8 cellular contexts compared by ENCODE assay signal in the genomic region with DNA sequence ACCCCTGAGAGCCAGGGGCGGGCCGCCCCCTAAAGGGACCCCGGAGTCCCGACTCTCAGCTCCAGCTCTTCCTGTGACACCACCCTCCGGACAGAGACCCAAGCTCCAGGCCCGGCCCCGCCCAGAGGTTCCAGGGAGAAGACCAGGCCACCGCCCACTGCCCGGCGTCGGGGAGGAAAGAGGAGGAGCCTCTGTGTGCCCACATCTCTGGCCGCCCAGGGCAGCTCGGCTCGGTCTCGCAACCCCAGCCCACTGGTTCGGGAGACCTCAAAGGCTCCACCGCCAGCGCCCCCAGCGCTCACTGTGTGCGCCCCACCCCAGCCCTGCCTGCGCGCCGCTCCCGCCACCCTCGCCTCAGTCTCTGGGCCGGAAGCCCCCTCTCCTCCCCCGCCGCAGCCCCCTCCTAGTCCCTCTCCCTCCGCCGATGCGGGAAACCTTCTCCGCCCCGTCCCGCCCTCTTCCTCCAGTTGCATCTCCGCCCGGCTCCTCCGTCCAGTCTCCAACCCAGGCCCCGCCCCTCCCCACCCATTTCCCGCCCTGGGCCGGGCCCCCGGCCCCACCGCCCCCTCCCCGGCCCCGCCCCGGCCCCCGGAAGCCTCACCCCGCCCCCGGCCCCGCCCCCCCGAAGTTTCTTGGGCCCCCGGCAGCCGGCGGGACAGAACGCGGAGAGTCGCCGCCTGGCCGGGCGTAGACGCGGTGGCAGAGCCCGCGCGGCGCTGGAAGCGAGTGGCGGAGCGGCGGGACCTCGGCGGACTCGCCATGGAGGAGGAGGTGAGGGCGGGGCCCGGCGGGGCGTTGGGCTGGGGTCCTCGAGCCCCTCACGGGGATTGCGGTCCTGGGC. TPM values are rescaled to one million over a fixed set of nuclear protein-coding genes. Genes with fewer than 3 reads are reported as not detected.
DNase-seq lines count a peak whose midpoint lies in the region; ATAC-seq and TF ChIP-seq lines count a peak whose summit lies in the region.

A gene with protein sequence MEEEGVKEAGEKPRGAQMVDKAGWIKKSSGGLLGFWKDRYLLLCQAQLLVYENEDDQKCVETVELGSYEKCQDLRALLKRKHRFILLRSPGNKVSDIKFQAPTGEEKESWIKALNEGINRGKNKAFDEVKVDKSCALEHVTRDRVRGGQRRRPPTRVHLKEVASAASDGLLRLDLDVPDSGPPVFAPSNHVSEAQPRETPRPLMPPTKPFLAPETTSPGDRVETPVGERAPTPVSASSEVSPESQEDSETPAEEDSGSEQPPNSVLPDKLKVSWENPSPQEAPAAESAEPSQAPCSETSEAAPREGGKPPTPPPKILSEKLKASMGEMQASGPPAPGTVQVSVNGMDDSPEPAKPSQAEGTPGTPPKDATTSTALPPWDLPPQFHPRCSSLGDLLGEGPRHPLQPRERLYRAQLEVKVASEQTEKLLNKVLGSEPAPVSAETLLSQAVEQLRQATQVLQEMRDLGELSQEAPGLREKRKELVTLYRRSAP (plus strand): TSS at position 658 of the 841 bp plus-strand sequence. CDS start 102 bp downstream, at position 760.

- intact Hi-C loops in activated CD4-positive, alpha-beta T cell treated with anti-CD3 and anti-CD28 coated beads for 36 hours (cut with DNase I, micrococcal nuclease) = loop anchor here (1.0 to 5.0 kb wide), 8 partner anchors 16 to 744 kb away; a partner anchor contains a TSS

- no peaks in the 10 kb centered on the region for H3K27me3 Mint-ChIP-seq in activated CD4-positive, alpha-beta T cell treated with anti-CD3 and anti-CD28 coated beads for 36 hours

- H3K9me3 Mint-ChIP-seq in activated CD4-positive, alpha-beta T cell treated with anti-CD3 and anti-CD28 coated beads for 36 hours (ENCODE audit: low read depth) = peaks cover 2% of the 10 kb centered on the region

- H3K36me3 Mint-ChIP-seq in activated CD4-positive, alpha-beta T cell treated with anti-CD3 and anti-CD28 coated beads for 36 hours (ENCODE audit: low read depth) = peaks cover 2% of the 10 kb centered on the region

- POLR2A ChIA-PET in activated CD4-positive, alpha-beta T cell treated with anti-CD3 and anti-CD28 coated beads for 36 hours (lab: Charles Lee) = interaction anchor here (0.6 to 2.4 kb wide), 2 partner anchors 53 to 99 kb away, joined by 4 to 15 read pairs; no protein-coding TSS in a partner anchor

- ATAC-seq in GM19025 (IDR thresholded peaks at IDR 0.05; ENCODE audit: low read depth, unreplicated experiment) = peak; percentile 52
- peak; percentile 65 for ATAC-seq in HG03280 (IDR thresholded peaks at IDR 0.05; ENCODE audit: unreplicated experiment)
- peak; percentile 73 for ATAC-seq in activated CD4-positive, alpha-beta T cell treated with anti-CD3 and anti-CD28 coated beads for 36 hours

- peak within 1 kb of the TSS; percentile 88 for H3K4me3 Mint-ChIP-seq in activated CD4-positive, alpha-beta T cell treated with anti-CD3 and anti-CD28 coated beads for 36 hours

- no peak for TF ChIP-seq CTCF in AG10803 (conservative IDR thresholded peaks at IDR 0.05; ENCODE audit: low read length)
- TF ChIP-seq CTCF in choroid plexus epithelial cell (conservative IDR thresholded peaks at IDR 0.05; ENCODE audit: low read depth, low read length) = no peak

- peak within 1 kb of the TSS; percentile 84 for H3K27ac Mint-ChIP-seq in activated CD4-positive, alpha-beta T cell treated with anti-CD3 and anti-CD28 coated beads for 36 hours

- DNase-seq in AG10803 (ENCODE audit: low read depth) = peak; percentile 94
- peak; percentile 86 to 98 for DNase-seq in NCI-H524 (lab: John Stamatoyannopoulos, UW)
- DNase-seq in activated CD4-positive, alpha-beta T cell treated with anti-CD3 and anti-CD28 coated beads for 36 hours = peak; percentile 94
- peak; percentile 95 for DNase-seq in choroid plexus epithelial cell (ENCODE audit: low read depth)
- peak; percentile 94 for DNase-seq in kidney glomerular epithelial cell (lab: John Stamatoyannopoulos, UW)
- peak; percentile 71 to 85 for DNase-seq in stimulated activated CD4-positive, alpha-beta T cell treated with anti-CD3 and anti-CD28 coated beads, Interleukin-15, amount 100 ng/mL, for 48 hours (ENCODE audit: low read depth in 2 of 2)

- peak within 1 kb of the TSS; percentile 96 for H3K4me3 ChIP-seq in AG10803 (ENCODE audit: low read length)
- peak within 1 kb of the TSS; percentile 92 for H3K4me3 ChIP-seq in choroid plexus epithelial cell (ENCODE audit: low read depth, low read length)

- H3K4me1 Mint-ChIP-seq in activated CD4-positive, alpha-beta T cell treated with anti-CD3 and anti-CD28 coated beads for 36 hours = peaks cover 66% of the 10 kb centered on the region

- CTCF ChIA-PET in activated CD4-positive, alpha-beta T cell treated with anti-CD3 and anti-CD28 coated beads for 36 hours (lab: Charles Lee) = interaction anchor here (0.6 to 2.0 kb wide), 8 partner anchors 14 to 71 kb away, joined by 3 to 10 read pairs (median 3); a partner anchor contains a TSS

RNA-seq across cellular contexts. Expression of the gene that starts here (rescaled TPM):
- 10 to 100 TPM; 11.4 to 13.3 TPM for total RNA-seq in activated CD4-positive, alpha-beta T cell treated with anti-CD3 and anti-CD28 coated beads for 36 hours

Comparison
In these comparisons a context has a peak if more than half of its experiments do, and no peak if none do; other contexts are left out.
1. Peak in every context shown above with its lines: DNase-seq, ATAC-seq and H3K4me3 ChIP-seq.